ENCODE assay signal across 28 cellular contexts in the genomic region with DNA sequence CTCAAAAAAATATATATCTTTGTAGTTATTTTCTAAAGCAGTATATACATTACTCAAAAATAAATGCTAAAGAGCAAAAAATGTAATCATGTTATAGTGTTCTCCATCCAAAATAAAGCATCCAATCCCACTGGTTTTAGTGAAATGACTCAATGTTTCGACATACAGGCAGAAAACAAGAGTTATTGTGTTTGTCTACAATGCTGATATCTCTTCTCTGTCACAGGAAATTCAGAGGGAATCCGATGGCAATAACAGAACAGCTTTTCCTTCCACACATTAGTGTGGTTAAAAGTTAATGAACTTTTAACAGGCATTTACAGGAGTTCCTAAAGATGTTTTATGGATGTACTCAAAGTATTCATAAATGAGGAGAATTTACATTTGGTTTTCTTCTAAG.
"Had no signal": no experiment of that assay in that cellular context is flagged by ENCODE, and none has a peak within 500 bp of the region (broad histone marks: within the 10 kb centered on the region; RNA-seq: fewer than 3 reads in every experiment).

No MANE protein-coding gene starts in this region.

- H3K4me3 Mint-ChIP-seq: activated CD8-positive, alpha-beta T cell treated with anti-CD3 and anti-CD28 coated beads for 36 hours; activated naive CD4-positive, alpha-beta T cell treated with anti-CD3 and anti-CD28 coated beads, Interleukin-2, amount 50 U/mL, for 24 hours; activated naive CD8-positive, alpha-beta T cell treated with anti-CD3 and anti-CD28 coated beads, Interleukin-2, amount 10 ng/mL, durations not matched to agents 7 days and 5 days; brain; T-cell; T-helper 17 cell had no signal

- H3K27ac Mint-ChIP-seq: activated naive CD4-positive, alpha-beta T cell treated with anti-CD3 and anti-CD28 coated beads, Interleukin-2, amount 50 U/mL, for 24 hours; activated naive CD8-positive, alpha-beta T cell treated with anti-CD3 and anti-CD28 coated beads, Interleukin-2, amount 10 ng/mL, durations not matched to agents 7 days and 5 days; activated T-helper 2 cell treated with anti-CD3 and anti-CD28 coated beads, Interferon-gamma antibody, Interleukin-2, Interleukin-4, amounts not matched to agents 10 μg/mL and 5 μg/mL and 100 μg/mL, durations not matched to agents 14 hours and 24 hours and 36 hours; T-cell had no signal

- H3K4me3 ChIP-seq: adrenal gland, SJCRH30 had no signal

- H3K27me3 Mint-ChIP-seq: activated CD8-positive, alpha-beta T cell treated with anti-CD3 and anti-CD28 coated beads for 36 hours; activated naive CD4-positive, alpha-beta T cell treated with anti-CD3 and anti-CD28 coated beads, Interleukin-2, amount 50 U/mL, for 24 hours; activated naive CD8-positive, alpha-beta T cell treated with anti-CD3 and anti-CD28 coated beads, Interleukin-2, amount 10 ng/mL, durations not matched to agents 7 days and 5 days; brain; T-cell; T-helper 17 cell had no signal

- DNase-seq: activated CD4-positive, alpha-beta T cell treated with anti-CD3 and anti-CD28 coated beads for 1 hour; activated CD4-positive, alpha-beta T cell treated with anti-CD3 and anti-CD28 coated beads for 48 hours; activated CD4-positive, alpha-beta T cell treated with anti-CD3 and anti-CD28 coated beads, Interleukin-2, amount 50 U/mL, for 4 hours; activated CD4-positive, CD25-positive, alpha-beta regulatory T cell; activated CD8-positive, alpha-beta T cell treated with anti-CD3 and anti-CD28 coated beads for 36 hours; activated gamma-delta T cell; activated naive CD4-positive, alpha-beta T cell treated with Interleukin-2 at 50 U/mL for 16 hours; activated naive CD8-positive, alpha-beta T cell treated with anti-CD3 and anti-CD28 coated beads, Interleukin-2, amount 10 ng/mL, durations not matched to agents 7 days and 5 days; activated T-cell treated with anti-CD3 and anti-CD28 coated beads, Interleukin-2, amount 50 U/mL, for 1 hour; adrenal gland; central memory CD4-positive, alpha-beta T cell; Karpas-422; KBM-7; NCI-H1105 treated with DMSO at 0.1 percent for 48 hours; NCI-H1436; NCI-H1694; NCI-H1930; NCI-H2081 treated with DMSO at 0.1 percent for 48 hours; NCI-H345; NCI-H524 treated with DMSO at 0.1 percent for 48 hours; SHP77; SJCRH30; T-cell; T-helper 17 cell; WERI-Rb-1 had no signal
